In genomic region chr14:23951590-23952143, GRCh38 we compare ENCODE assay signal across 1 cellular context.
TF ChIP-seq lines count a peak whose summit lies in the region.

No MANE protein-coding gene starts in this region.

TF ChIP-seq in HepG2, 621 proteins besides CTCF, POLR2A, EP300 and RAD21 (continued from another document and continues in another):
- TF ChIP-seq NFAT5 (CRISPR knock-in tag; IDR thresholded peaks at IDR 0.05) (0 out of 2 replicates have a peak, but pooled peaks have one; percentile 7), ZNF205 (CRISPR knock-in tag; IDR thresholded peaks at IDR 0.05) (0 out of 2 replicates have a peak, but pooled peaks have one; percentile 33), SRSF1 (optimal IDR thresholded peaks at IDR 0.05; ENCODE audit: low read depth, low read length) (no peak), HIC2 (CRISPR knock-in tag; IDR thresholded peaks at IDR 0.05; ENCODE audit: low read depth) (peak; percentile 52; the same call in 1 of the 2 replicates), ZBTB33 (CRISPR knock-in tag; IDR thresholded peaks at IDR 0.05) (peak; percentile 83), TBX3 (IDR thresholded peaks at IDR 0.05; ENCODE audit: borderline replicate concordance) (no peak), SRF (IDR thresholded peaks at IDR 0.05; ENCODE audit: low read depth, low read length) (0 out of 2 replicates have a peak, but pooled peaks have one; percentile 19), HMGXB4 (CRISPR knock-in tag; IDR thresholded peaks at IDR 0.05; ENCODE audit: borderline replicate concordance in 1 of 2, low read depth in 1 of 2) (peak; percentile 57 to 69), KDM2A (CRISPR knock-in tag; IDR thresholded peaks at IDR 0.05; ENCODE audit: borderline replicate concordance, low read depth) (0 out of 2 replicates have a peak, but pooled peaks have one; percentile 36), RFX1 (IDR thresholded peaks at IDR 0.05) (no peak), TCF7 (IDR thresholded peaks at IDR 0.05; ENCODE audit: low read depth) (no peak), ARHGAP35 (CRISPR knock-in tag; IDR thresholded peaks at IDR 0.05; ENCODE audit: borderline replicate concordance) (0 out of 2 replicates have a peak, but pooled peaks have one; percentile 18), ZNF781 (CRISPR knock-in tag; IDR thresholded peaks at IDR 0.05; ENCODE audit: borderline replicate concordance, not compliant biosample characterization) (peak; percentile 67), CEBPG (CRISPR knock-in tag; IDR thresholded peaks at IDR 0.05) (no peak), ZNF629 (CRISPR knock-in tag; conservative IDR thresholded peaks at IDR 0.05) (no peak), PHF21A (CRISPR knock-in tag; IDR thresholded peaks at IDR 0.05) (peak; percentile 50; the same call in 1 of the 2 replicates), HNF1B (CRISPR knock-in tag; IDR thresholded peaks at IDR 0.05) (0 out of 2 replicates have a peak, but pooled peaks have one; percentile 71), YY1 (IDR thresholded peaks at IDR 0.05; ENCODE audit: insufficient read depth, insufficient replicate concordance, low read depth, low read length) (peak; percentile 49), KLF11 (CRISPR knock-in tag; IDR thresholded peaks at IDR 0.05) (no peak), IRX3 (CRISPR knock-in tag; IDR thresholded peaks at IDR 0.05; ENCODE audit: borderline replicate concordance, low read depth) (0 out of 2 replicates have a peak, but pooled peaks have one; percentile 31), ZNF446 (CRISPR knock-in tag; IDR thresholded peaks at IDR 0.05) (no peak), ZNF263 (CRISPR knock-in tag; IDR thresholded peaks at IDR 0.05) (peak; percentile 88), KAT8 (CRISPR knock-in tag; IDR thresholded peaks at IDR 0.05) (peak; percentile 17; the same call in 1 of the 2 replicates), ZSCAN5A (CRISPR knock-in tag; IDR thresholded peaks at IDR 0.05; ENCODE audit: borderline replicate concordance) (0 out of 2 replicates have a peak, but pooled peaks have one; percentile 31), LBX2 (CRISPR knock-in tag; IDR thresholded peaks at IDR 0.05; ENCODE audit: borderline replicate concordance) (0 out of 2 replicates have a peak, but pooled peaks have one; percentile 65), ZC3H4 (CRISPR knock-in tag; IDR thresholded peaks at IDR 0.05; ENCODE audit: borderline replicate concordance) (no peak), ZNF883 (CRISPR knock-in tag; IDR thresholded peaks at IDR 0.05; ENCODE audit: not compliant biosample characterization) (peak; percentile 71), ZNF138 (CRISPR knock-in tag; IDR thresholded peaks at IDR 0.05; ENCODE audit: low read depth) (no peak), ZNF337 (CRISPR knock-in tag; IDR thresholded peaks at IDR 0.05; ENCODE audit: borderline replicate concordance, low read depth) (0 out of 2 replicates have a peak, but pooled peaks have one; percentile 29), ZNF784 (CRISPR knock-in tag; IDR thresholded peaks at IDR 0.05; ENCODE audit: borderline replicate concordance) (0 out of 2 replicates have a peak, but pooled peaks have one; percentile 38), ZNF274 (CRISPR knock-in tag; IDR thresholded peaks at IDR 0.05) (peak; percentile 61; the same call in 1 of the 2 replicates), HDAC2 (CRISPR knock-in tag; IDR thresholded peaks at IDR 0.05) (no peak), ZBTB20 (CRISPR knock-in tag; IDR thresholded peaks at IDR 0.05; ENCODE audit: borderline replicate concordance, low read depth) (0 out of 2 replicates have a peak, but pooled peaks have one; percentile 23), ZNF143 (CRISPR knock-in tag; IDR thresholded peaks at IDR 0.05) (peak; percentile 72; the same call in 1 of the 2 replicates), ONECUT2 (CRISPR knock-in tag; IDR thresholded peaks at IDR 0.05) (no peak), ZNF564 (CRISPR knock-in tag; IDR thresholded peaks at IDR 0.05) (0 out of 2 replicates have a peak, but pooled peaks have one; percentile 22), ZMYM3 (CRISPR knock-in tag; IDR thresholded peaks at IDR 0.05) (peak; percentile 70), KLF16 (CRISPR knock-in tag; IDR thresholded peaks at IDR 0.05) (0 out of 4 replicates have a peak, but pooled peaks of 1 of the 2 experiments have one; percentile 14), ZXDC (CRISPR knock-in tag; IDR thresholded peaks at IDR 0.05) (0 out of 2 replicates have a peak, but pooled peaks have one; percentile 56), SOX6 (IDR thresholded peaks at IDR 0.05) (no peak), SOX6 (CRISPR knock-in tag; IDR thresholded peaks at IDR 0.05) (0 out of 2 replicates have a peak, but pooled peaks have one; percentile 6), RFXANK (CRISPR knock-in tag; IDR thresholded peaks at IDR 0.05) (peak; percentile 65; the same call in 1 of the 2 replicates), ZNF768 (CRISPR knock-in tag; IDR thresholded peaks at IDR 0.05) (0 out of 2 replicates have a peak, but pooled peaks have one; percentile 33), RBM39 (IDR thresholded peaks at IDR 0.05; ENCODE audit: low read depth, low read length, poor library complexity, severe bottlenecking) (no peak), GATAD1 (CRISPR knock-in tag; IDR thresholded peaks at IDR 0.05) (peak; percentile 24), ZNF44 (CRISPR knock-in tag; IDR thresholded peaks at IDR 0.05) (0 out of 2 replicates have a peak, but pooled peaks have one; percentile 15)
